In genomic region chr1:26959270-26959669, GRCh38 we compare ENCODE assay signal across 10 cellular contexts. TPM values are rescaled to one million over a fixed set of nuclear protein-coding genes. Genes with fewer than 3 reads are reported as not detected.
A peak's percentile ranks its signal among the peaks of the same experiment; 100 is the strongest.
DNase-seq lines count a peak whose midpoint lies in the region; ATAC-seq and TF ChIP-seq lines count a peak whose summit lies in the region.
"Had no signal": no experiment of that assay in that cellular context is flagged by ENCODE, and none has a peak within 500 bp of the region (broad histone marks: within the 10 kb centered on the region; RNA-seq: fewer than 3 reads in every experiment).

No MANE protein-coding gene starts in this region.

- no peak overlapping the region for H2BK5ac ChIP-seq in mesenchymal stem cell (ENCODE audit: low read depth, low read length, poor library complexity, severe bottlenecking)

- H3K27ac ChIP-seq in mesenchymal stem cell (ENCODE audit: low read length, poor library complexity, severe bottlenecking) = no peak overlapping the region

- H2AK5ac ChIP-seq in mesenchymal stem cell (ENCODE audit: low read length, severe bottlenecking) = no peak overlapping the region

- POLR2A ChIA-PET in Caco-2 (lab: Charles Lee) = interaction anchor here (1.0 kb wide), 1 partner anchor 45 kb away, joined by 3 read pairs; the partner anchor contains the start of gene NR0B2

- TF ChIP-seq CTCF in Caco-2 (IDR thresholded peaks at IDR 0.05; ENCODE audit: insufficient read depth in 1 of 2, low read depth in 1 of 2, low read length in 1 of 2, severe bottlenecking in 1 of 2, unreplicated experiment in 1 of 2) (no peak), glutamatergic neuron (IDR thresholded peaks at IDR 0.05; ENCODE audit: partially characterized antibody, unreplicated experiment) (no peak)

- H3K27me3 ChIP-seq in Caco-2 (replicated peaks; ENCODE audit: control insufficient read depth, insufficient read depth, low read length) = no peaks in the 10 kb centered on the region
- H3K27me3 ChIP-seq in mesenchymal stem cell (ENCODE audit: control insufficient read depth in 1 of 2, insufficient read depth in 1 of 2, low read length in 2 of 2) = peaks cover 10 to 40% of the 10 kb centered on the region in 2 experiments

- H4K8ac ChIP-seq in mesenchymal stem cell (ENCODE audit: low read length) = peak overlapping the region; percentile 98

- H3K4me1 ChIP-seq in Caco-2 = 0 out of 2 replicates have a peak, but pooled peaks cover 2% of the 10 kb centered on the region
- peaks cover 12% of the 10 kb centered on the region for H3K4me1 ChIP-seq in mesenchymal stem cell (ENCODE audit: control insufficient read depth, insufficient read depth, low read depth, low read length)

- no peak overlapping the region for H3K23ac ChIP-seq in mesenchymal stem cell (ENCODE audit: low read length in 2 of 2)

- ATAC-seq in GM18505 (IDR thresholded peaks at IDR 0.05; ENCODE audit: unreplicated experiment) = no peak

- peaks cover 11% of the 10 kb centered on the region for H3K36me3 Mint-ChIP-seq in Caco-2 (ENCODE audit: insufficient read depth, unreplicated experiment)
- H3K36me3 Mint-ChIP-seq in activated T-helper 1 cell treated with anti-CD3 and anti-CD28 coated beads, Interleukin-12 subunit alpha, Interleukin-12 subunit beta, Interleukin-2, Interleukin-4 antibody, amounts not matched to agents 30 ng/mL and 10 ng/mL and 1 ng/mL, durations not matched to agents 14 hours and 24 hours and 36 hours (ENCODE audit: low read depth) = no peaks in the 10 kb centered on the region
- no peaks in the 10 kb centered on the region for H3K36me3 Mint-ChIP-seq in glutamatergic neuron (ENCODE audit: unreplicated experiment)

- H3K14ac ChIP-seq in mesenchymal stem cell (ENCODE audit: low read length in 2 of 2) = no peak overlapping the region

- H3K27me3 Mint-ChIP-seq in Caco-2 (ENCODE audit: insufficient read depth, unreplicated experiment) (no peaks in the 10 kb centered on the region), glutamatergic neuron (ENCODE audit: unreplicated experiment) (peaks cover 15% of the 10 kb centered on the region)
- H3K27me3 Mint-ChIP-seq in activated T-helper 1 cell treated with anti-CD3 and anti-CD28 coated beads, Interleukin-12 subunit alpha, Interleukin-12 subunit beta, Interleukin-2, Interleukin-4 antibody, amounts not matched to agents 30 ng/mL and 10 ng/mL and 1 ng/mL, durations not matched to agents 14 hours and 24 hours and 36 hours (ENCODE audit: insufficient read depth) = peaks cover 43% of the 10 kb centered on the region

- peak overlapping the region in 1 of 2 experiments; percentile 79 for H3K18ac ChIP-seq in mesenchymal stem cell (ENCODE audit: low read depth in 1 of 2, low read length in 2 of 2)

- no peaks in the 10 kb centered on the region for H3K4me1 Mint-ChIP-seq in Caco-2 (ENCODE audit: low read depth, unreplicated experiment)
- H3K4me1 Mint-ChIP-seq in activated T-helper 1 cell treated with anti-CD3 and anti-CD28 coated beads, Interleukin-12 subunit alpha, Interleukin-12 subunit beta, Interleukin-2, Interleukin-4 antibody, amounts not matched to agents 30 ng/mL and 10 ng/mL and 1 ng/mL, durations not matched to agents 14 hours and 24 hours and 36 hours (ENCODE audit: low read depth) = peaks cover 6% of the 10 kb centered on the region
- peaks cover 6% of the 10 kb centered on the region for H3K4me1 Mint-ChIP-seq in glutamatergic neuron (ENCODE audit: low read depth, unreplicated experiment)

- no peak overlapping the region for H3K9ac ChIP-seq in mesenchymal stem cell (ENCODE audit: low read length)

- H4K91ac ChIP-seq in mesenchymal stem cell (ENCODE audit: low read length) = no peak overlapping the region

- no peaks in the 10 kb centered on the region for H3K36me3 ChIP-seq in Caco-2 (ENCODE audit: control insufficient read depth, insufficient read depth, low read length)
- no peaks in the 10 kb centered on the region for H3K36me3 ChIP-seq in mesenchymal stem cell (ENCODE audit: control insufficient read depth in 1 of 2, insufficient read depth in 2 of 2, low read depth in 1 of 2, low read length in 2 of 2)

- BruUV-seq in Caco-2 (replicated peaks; lab: Mats Ljungman, UMichigan) = no TSS peak

- H2BK120ac ChIP-seq in mesenchymal stem cell (ENCODE audit: low read depth, low read length) = peak overlapping the region; percentile 93

- no peak for DNase-seq in Caco-2
- DNase-seq in activated T-helper 1 cell treated with anti-CD3 and anti-CD28 coated beads, Interleukin-12 subunit alpha, Interleukin-12 subunit beta, Interleukin-2, Interleukin-4 antibody, amounts not matched to agents 30 ng/mL and 10 ng/mL and 1 ng/mL, durations not matched to agents 14 hours and 24 hours and 36 hours (ENCODE audit: low spot score) = no peak
- DNase-seq in mesenchymal stem cell = no peak
- no peak for DNase-seq in glutamatergic neuron
- no peak for DNase-seq in NCI-H748 (lab: John Stamatoyannopoulos, UW; ENCODE audit: unreplicated experiment)
- DNase-seq: activated CD8-positive, alpha-beta memory T cell treated with anti-CD3 and anti-CD28 coated beads, Interleukin-2, amount 10 ng/mL, durations not matched to agents 7 days and 5 days; NCI-H69 had no signal

- H2BK15ac ChIP-seq in mesenchymal stem cell (ENCODE audit: low read depth, poor library complexity, severe bottlenecking) = peak overlapping the region; percentile 90

- H3K27ac Mint-ChIP-seq in Caco-2 (ENCODE audit: unreplicated experiment) (peak overlapping the region; percentile 89), glutamatergic neuron (ENCODE audit: unreplicated experiment) (no peak overlapping the region)
- H3K27ac Mint-ChIP-seq in activated T-helper 1 cell treated with anti-CD3 and anti-CD28 coated beads, Interleukin-12 subunit alpha, Interleukin-12 subunit beta, Interleukin-2, Interleukin-4 antibody, amounts not matched to agents 30 ng/mL and 10 ng/mL and 1 ng/mL, durations not matched to agents 14 hours and 24 hours and 36 hours = no peak overlapping the region
- H3K27ac Mint-ChIP-seq: activated CD8-positive, alpha-beta memory T cell treated with anti-CD3 and anti-CD28 coated beads, Interleukin-2, amount 10 ng/mL, durations not matched to agents 7 days and 5 days had no signal

- CTCF ChIA-PET in Caco-2 (lab: Charles Lee) = no interaction called here

- no peaks in the 10 kb centered on the region for H3K9me3 Mint-ChIP-seq in Caco-2 (ENCODE audit: unreplicated experiment)
- H3K9me3 Mint-ChIP-seq in activated T-helper 1 cell treated with anti-CD3 and anti-CD28 coated beads, Interleukin-12 subunit alpha, Interleukin-12 subunit beta, Interleukin-2, Interleukin-4 antibody, amounts not matched to agents 30 ng/mL and 10 ng/mL and 1 ng/mL, durations not matched to agents 14 hours and 24 hours and 36 hours = no peaks in the 10 kb centered on the region
- H3K9me3 Mint-ChIP-seq in glutamatergic neuron (ENCODE audit: unreplicated experiment) = no peaks in the 10 kb centered on the region

- H3K4me3 Mint-ChIP-seq in Caco-2 (ENCODE audit: unreplicated experiment) (peak overlapping the region; percentile 84), glutamatergic neuron (ENCODE audit: unreplicated experiment) (no peak overlapping the region)
- peak overlapping the region; percentile 30 for H3K4me3 Mint-ChIP-seq in activated T-helper 1 cell treated with anti-CD3 and anti-CD28 coated beads, Interleukin-12 subunit alpha, Interleukin-12 subunit beta, Interleukin-2, Interleukin-4 antibody, amounts not matched to agents 30 ng/mL and 10 ng/mL and 1 ng/mL, durations not matched to agents 14 hours and 24 hours and 36 hours

- H3K9me3 ChIP-seq in Caco-2 = no peaks in the 10 kb centered on the region
- peaks cover 10% of the 10 kb centered on the region for H3K9me3 ChIP-seq in mesenchymal stem cell (ENCODE audit: control insufficient read depth, low read length)

- H3K79me1 ChIP-seq in mesenchymal stem cell (replicated peaks; ENCODE audit: low read length, poor library complexity, severe bottlenecking) = no peaks in the 10 kb centered on the region

- H2AFZ ChIP-seq in mesenchymal stem cell (ENCODE audit: low read depth, low read length) = no peak overlapping the region

- H2BK12ac ChIP-seq in mesenchymal stem cell (ENCODE audit: low read length in 2 of 2) = peak overlapping the region in 1 of 2 experiments; percentile 99

- intact Hi-C loops in Caco-2 (cut with micrococcal nuclease; ENCODE audit: unreplicated experiment) = no loop called here
- intact Hi-C loops in activated T-helper 1 cell treated with anti-CD3 and anti-CD28 coated beads, Interleukin-12 subunit alpha, Interleukin-12 subunit beta, Interleukin-2, Interleukin-4 antibody, amounts not matched to agents 30 ng/mL and 10 ng/mL and 1 ng/mL, durations not matched to agents 14 hours and 24 hours and 36 hours (cut with micrococcal nuclease) = no loop called here

- H3K4me3 ChIP-seq in Caco-2 (ENCODE audit: low read depth, low read length) = peak overlapping the region; percentile 90
- H3K4me3 ChIP-seq in mesenchymal stem cell (ENCODE audit: insufficient read depth in 1 of 2, low read depth in 1 of 2, low read length in 2 of 2) = no peak overlapping the region

- TF ChIP-seq POLR2A in GM18505 (IDR thresholded peaks at IDR 0.05; ENCODE audit: borderline replicate concordance, extremely low read depth, insufficient read depth, insufficient read length) = no peak

- 39% methylated on average over 13 of the region's 13 CpGs for WGBS in mesenchymal stem cell

- peak overlapping the region; percentile 91 for H3K4me2 ChIP-seq in mesenchymal stem cell (ENCODE audit: low read length, poor library complexity, severe bottlenecking)

- peak overlapping the region in 1 of 2 experiments; percentile 83 for H3K4ac ChIP-seq in mesenchymal stem cell (ENCODE audit: low read depth in 1 of 2, low read length in 2 of 2)

RNA-seq across cellular contexts. Expression of gene KDF1, which starts 1.0 kb away (rescaled TPM):
- total RNA-seq in Caco-2 (2022) = 13.5 and 14.1 TPM in 2 replicates
- total RNA-seq in activated T-helper 1 cell treated with anti-CD3 and anti-CD28 coated beads, Interleukin-12 subunit alpha, Interleukin-12 subunit beta, Interleukin-2, Interleukin-4 antibody, amounts not matched to agents 30 ng/mL and 10 ng/mL and 1 ng/mL, durations not matched to agents 14 hours and 24 hours and 36 hours = not detected in 2 replicates
- polyA plus RNA-seq in mesenchymal stem cell (2013, experiment 1 of 2) = 0.35 TPM
- 0.38 TPM for polyA plus RNA-seq in mesenchymal stem cell (2013, experiment 2 of 2)
- 1.2 TPM for total RNA-seq in glutamatergic neuron (ENCODE audit: unreplicated experiment)
- total RNA-seq: activated CD8-positive, alpha-beta memory T cell treated with anti-CD3 and anti-CD28 coated beads, Interleukin-2, amount 10 ng/mL, durations not matched to agents 7 days and 5 days; pulmonary artery endothelial cell; temporal lobe had no signal

RNA-seq across cellular contexts. Expression of gene TRNP1, which starts 34.2 kb away (rescaled TPM):
- total RNA-seq in Caco-2 (2022) (23.3 and 23.6 TPM in 2 replicates), glutamatergic neuron (ENCODE audit: unreplicated experiment) (13.9 TPM)
- 2.0 TPM in 2 replicates for total RNA-seq in activated T-helper 1 cell treated with anti-CD3 and anti-CD28 coated beads, Interleukin-12 subunit alpha, Interleukin-12 subunit beta, Interleukin-2, Interleukin-4 antibody, amounts not matched to agents 30 ng/mL and 10 ng/mL and 1 ng/mL, durations not matched to agents 14 hours and 24 hours and 36 hours
- polyA plus RNA-seq in mesenchymal stem cell (2013, experiment 1 of 2) = 65.7 TPM
- polyA plus RNA-seq in mesenchymal stem cell (2013, experiment 2 of 2) = 64.6 TPM

RNA-seq across cellular contexts. Expression of gene NUDC, which starts 37.7 kb away (rescaled TPM):
- total RNA-seq in Caco-2 (2022) (81.3 and 87.2 TPM in 2 replicates), glutamatergic neuron (ENCODE audit: unreplicated experiment) (53.2 TPM)
- total RNA-seq in activated T-helper 1 cell treated with anti-CD3 and anti-CD28 coated beads, Interleukin-12 subunit alpha, Interleukin-12 subunit beta, Interleukin-2, Interleukin-4 antibody, amounts not matched to agents 30 ng/mL and 10 ng/mL and 1 ng/mL, durations not matched to agents 14 hours and 24 hours and 36 hours = 151 and 152 TPM in 2 replicates
- 63.1 TPM for polyA plus RNA-seq in mesenchymal stem cell (2013, experiment 1 of 2)
- polyA plus RNA-seq in mesenchymal stem cell (2013, experiment 2 of 2) = 62.9 TPM

RNA-seq across cellular contexts. Expression of gene NR0B2, which starts 45.5 kb away (rescaled TPM):
- total RNA-seq in Caco-2 (2022) (0.34 TPM in 1 of 2 replicates, not detected in the other), glutamatergic neuron (ENCODE audit: unreplicated experiment) (not detected)
- not detected in 2 replicates for total RNA-seq in activated T-helper 1 cell treated with anti-CD3 and anti-CD28 coated beads, Interleukin-12 subunit alpha, Interleukin-12 subunit beta, Interleukin-2, Interleukin-4 antibody, amounts not matched to agents 30 ng/mL and 10 ng/mL and 1 ng/mL, durations not matched to agents 14 hours and 24 hours and 36 hours
- polyA plus RNA-seq in mesenchymal stem cell (2013, experiment 1 of 2) = not detected
- polyA plus RNA-seq in mesenchymal stem cell (2013, experiment 2 of 2) = not detected
- total RNA-seq: activated CD8-positive, alpha-beta memory T cell treated with anti-CD3 and anti-CD28 coated beads, Interleukin-2, amount 10 ng/mL, durations not matched to agents 7 days and 5 days; pulmonary artery endothelial cell; temporal lobe had no signal

RNA-seq across cellular contexts. Expression of gene TENT5B, which starts 53.4 kb away (rescaled TPM):
- total RNA-seq in Caco-2 (2022) (19.4 and 21.1 TPM in 2 replicates), glutamatergic neuron (ENCODE audit: unreplicated experiment) (1.5 TPM)
- total RNA-seq in activated T-helper 1 cell treated with anti-CD3 and anti-CD28 coated beads, Interleukin-12 subunit alpha, Interleukin-12 subunit beta, Interleukin-2, Interleukin-4 antibody, amounts not matched to agents 30 ng/mL and 10 ng/mL and 1 ng/mL, durations not matched to agents 14 hours and 24 hours and 36 hours = not detected in 2 replicates
- 3.1 TPM for polyA plus RNA-seq in mesenchymal stem cell (2013, experiment 1 of 2)
- 2.7 TPM for polyA plus RNA-seq in mesenchymal stem cell (2013, experiment 2 of 2)
- total RNA-seq: activated CD8-positive, alpha-beta memory T cell treated with anti-CD3 and anti-CD28 coated beads, Interleukin-2, amount 10 ng/mL, durations not matched to agents 7 days and 5 days had no signal
